ENCODE assay signal across 11 cellular contexts in genomic region chr10:119370972-119371703, GRCh38.
A peak's percentile ranks its signal among the peaks of the same experiment; 100 is the strongest.
DNase-seq lines count a peak whose midpoint lies in the region; ATAC-seq and TF ChIP-seq lines count a peak whose summit lies in the region.
"Had no signal": no experiment of that assay in that cellular context is flagged by ENCODE, and none has a peak within 500 bp of the region (broad histone marks: within the 10 kb centered on the region; RNA-seq: fewer than 3 reads in every experiment).

No MANE protein-coding gene starts in this region.

- ATAC-seq in heart left ventricle: peak; percentile 13 to 80 (median 72)
- no peak for ATAC-seq in HG03135 (IDR thresholded peaks at IDR 0.05; ENCODE audit: unreplicated experiment)
- no peak for ATAC-seq in HG03159 (IDR thresholded peaks at IDR 0.05; ENCODE audit: unreplicated experiment)

- H3K27me3 ChIP-seq in adipocyte (replicated peaks; ENCODE audit: control insufficient read depth, insufficient read depth, low read length) (no peaks in the 10 kb centered on the region), heart left ventricle (no peaks in the 10 kb centered on the region), sigmoid colon (no peaks in the 10 kb centered on the region)

- H3K9ac ChIP-seq in adipocyte (ENCODE audit: low read length): peak overlapping the region; percentile 53

- H3K4me1 ChIP-seq in adipocyte (ENCODE audit: control insufficient read depth, insufficient read depth, low read length): peaks cover 37% of the 10 kb centered on the region
- H3K4me1 ChIP-seq in heart left ventricle: peaks cover 7 to 91% (median 61%) of the 10 kb centered on the region in 12 donors
- H3K4me1 ChIP-seq in sigmoid colon: peaks cover 0 to 41% (median 35%) of the 10 kb centered on the region in 4 donors

- no peak overlapping the region for H3K27ac Mint-ChIP-seq in progenitor cell of endocrine pancreas

- peak overlapping the region; percentile 71 to 91 (median 84) for H3K27ac ChIP-seq in heart left ventricle
- H3K27ac ChIP-seq in sigmoid colon: peak overlapping the region; percentile 41 to 80 (median 52)

- intact Hi-C loops in heart left ventricle (cut with DNase I): loop anchor here in 4 of 10 donors (5.0 kb wide), 2 partner anchors 36 to 164 kb away; partner anchors contain the start of gene GRK5 (in 1 of the 4)
- intact Hi-C loops in sigmoid colon (cut with DNase I): no loop called here

- 42 to 50% (median 46%) methylated on average over 19 to 24 of the region's 24 CpGs for WGBS in heart left ventricle, 4 donors
- WGBS in sigmoid colon, 2 donors: 66 to 79% methylated on average over 24 of the region's 24 CpGs

- no peaks in the 10 kb centered on the region for H3K27me3 Mint-ChIP-seq in progenitor cell of endocrine pancreas

- H3K9me3 ChIP-seq in adipocyte (ENCODE audit: control insufficient read depth, low read length) (no peaks in the 10 kb centered on the region), heart left ventricle (no peaks in the 10 kb centered on the region), sigmoid colon (no peaks in the 10 kb centered on the region)

- H3K36me3 Mint-ChIP-seq in progenitor cell of endocrine pancreas (ENCODE audit: insufficient read depth): no peaks in the 10 kb centered on the region

- no peaks in the 10 kb centered on the region for H3K9me3 Mint-ChIP-seq in progenitor cell of endocrine pancreas (ENCODE audit: low read depth)

- H3K4me3 Mint-ChIP-seq in progenitor cell of endocrine pancreas (ENCODE audit: low read depth): no peak overlapping the region

- H3K36me3 ChIP-seq in adipocyte (ENCODE audit: control insufficient read depth, insufficient read depth, low read length, severe bottlenecking) (no peaks in the 10 kb centered on the region), heart left ventricle (no peaks in the 10 kb centered on the region), sigmoid colon (no peaks in the 10 kb centered on the region)

- TF ChIP-seq EP300 in sigmoid colon (IDR thresholded peaks at IDR 0.05): no peak

- H3K4me1 Mint-ChIP-seq in progenitor cell of endocrine pancreas (ENCODE audit: low read depth): peaks cover 21% of the 10 kb centered on the region

- H3K4me3 ChIP-seq in adipocyte (ENCODE audit: low read length): peak overlapping the region; percentile 63
- peak overlapping the region in 8 of 12 donors; percentile 1 to 35 (median 24) for H3K4me3 ChIP-seq in heart left ventricle
- H3K4me3 ChIP-seq in sigmoid colon: peak overlapping the region in 1 of 4 donors; percentile 6

- TF ChIP-seq POLR2A in heart left ventricle (IDR thresholded peaks at IDR 0.05) (no peak), sigmoid colon (IDR thresholded peaks at IDR 0.05) (no peak)

- TF ChIP-seq CTCF in heart left ventricle (IDR thresholded peaks at IDR 0.05) (no peak), sigmoid colon (IDR thresholded peaks at IDR 0.05) (no peak), progenitor cell of endocrine pancreas (IDR thresholded peaks at IDR 0.05; ENCODE audit: unreplicated experiment) (no peak)

- DNase-seq in COLO829 (ENCODE audit: low spot score) (peak; percentile 37), adipocyte (ENCODE audit: low read depth) (peak; percentile 96), heart left ventricle (peak; percentile 77 to 88 (median 85)), sigmoid colon (peak; percentile 75), progenitor cell of endocrine pancreas (ENCODE audit: low spot score, unreplicated experiment) (no peak), NCI-H748 treated with DMSO at 0.1 percent for 48 hours (lab: John Stamatoyannopoulos, UW) (no peak)
- DNase-seq: DMS79 treated with DMSO at 0.1 percent for 48 hours, glutamatergic neuron, NCI-H774 had no signal

Comparison
In these comparisons a context has a peak if more than half of its experiments do, and no peak if none do; other contexts are left out.
1. DNase-seq: peak in COLO829 (single experiment), adipocyte (single experiment), heart left ventricle (5 of 5) and sigmoid colon (single experiment); none in progenitor cell of endocrine pancreas (single experiment) and NCI-H748 treated with DMSO at 0.1 percent for 48 hours (single experiment).
2. ATAC-seq: peak in heart left ventricle (4 of 4); none in HG03135 (single experiment) and HG03159 (single experiment).